In genomic region chr10:74058658-74059057, GRCh38 we compare ENCODE assay signal across 8 cellular contexts.
DNase-seq lines count a peak whose midpoint lies in the region; ATAC-seq, FAIRE-seq and TF ChIP-seq lines count a peak whose summit lies in the region.

No MANE protein-coding gene starts in this region.

- TF ChIP-seq CTCF in D721Med (IDR thresholded peaks at IDR 0.05; ENCODE audit: insufficient read depth, missing control alignments), result peak; percentile 23
- TF ChIP-seq CTCF in lower lobe of right lung (IDR thresholded peaks at IDR 0.05), result no peak

- no peak overlapping the region for H3K4me3 ChIP-seq in lower lobe of right lung

- ATAC-seq in lower lobe of right lung (peak; percentile 51 to 62), GM21423 (IDR thresholded peaks at IDR 0.05; ENCODE audit: unreplicated experiment) (no peak)

- H3K27me3 ChIP-seq in lower lobe of right lung (ENCODE audit: low read depth), result no peaks in the 10 kb centered on the region

- peak overlapping the region; percentile 9 for H3K27ac ChIP-seq in lower lobe of right lung

- no peak for FAIRE-seq in D721Med (lab: Jason Lieb, UNC)

- H3K9me3 ChIP-seq in lower lobe of right lung, result peaks cover 6% of the 10 kb centered on the region

- intact Hi-C loops in lower lobe of right lung (cut with DNase I), result no loop called here

- peaks cover 54% of the 10 kb centered on the region for H3K4me1 ChIP-seq in lower lobe of right lung

- DNase-seq in D721Med (ENCODE audit: insufficient read length, low spot score) (no peak), H4 (ENCODE audit: low spot score) (peak; percentile 25), UCSD-AML1 (lab: John Stamatoyannopoulos, UW; ENCODE audit: unreplicated experiment) (peak; percentile 32), lower lobe of right lung (no peak), COR-L47 (lab: John Stamatoyannopoulos, UW) (no peak), T-helper 9 cell (no peak)
- no peak for DNase-seq in stimulated activated CD4-positive, alpha-beta T cell treated with anti-CD3 and anti-CD28 coated beads, Interleukin-2, amount 100 ng/mL, for 24 hours

- H3K36me3 ChIP-seq in lower lobe of right lung, result peaks cover 1% of the 10 kb centered on the region

Comparison
In these comparisons a context has a peak if more than half of its experiments do, and no peak if none do; other contexts are left out.
1. DNase-seq: peak in H4 (single experiment) and UCSD-AML1 (single experiment); none in D721Med (single experiment), lower lobe of right lung (single experiment), stimulated activated CD4-positive, alpha-beta T cell treated with anti-CD3 and anti-CD28 coated beads, Interleukin-2, amount 100 ng/mL, for 24 hours (0 of 2), COR-L47 (single experiment) and T-helper 9 cell (single experiment).